In the genomic region with DNA sequence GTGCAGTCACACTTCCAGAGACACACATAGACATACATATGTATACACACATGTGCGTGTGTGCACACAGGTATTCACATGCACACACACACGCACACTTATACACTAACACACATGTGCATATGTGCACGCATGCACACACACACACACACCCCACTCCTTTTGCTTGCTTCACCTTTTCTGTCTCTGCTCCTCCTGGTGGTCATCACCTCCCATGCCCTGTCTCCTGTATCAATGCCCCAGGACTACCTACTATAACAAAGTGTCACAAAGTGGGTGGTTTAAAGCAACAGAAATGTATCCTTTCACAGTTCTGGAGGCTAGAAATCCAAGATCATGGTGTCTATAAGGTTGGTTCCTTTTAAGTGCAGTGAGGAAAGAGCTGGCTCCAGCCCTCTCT, we compare ENCODE assay signal across 24 cellular contexts. TPM values are rescaled to one million over a fixed set of nuclear protein-coding genes. Genes with fewer than 3 reads are reported as not detected.
DNase-seq lines count a peak whose midpoint lies in the region; ATAC-seq, FAIRE-seq and TF ChIP-seq lines count a peak whose summit lies in the region.
"Had no signal": no experiment of that assay in that cellular context is flagged by ENCODE, and none has a peak within 500 bp of the region (broad histone marks: within the 10 kb centered on the region; RNA-seq: fewer than 3 reads in every experiment).

No MANE protein-coding gene starts in this region.

- peak overlapping the region; percentile 30; the same call in 1 of the 2 replicates for H2AK5ac ChIP-seq in IMR-90 (ENCODE audit: low read depth, low read length)

- H2BK20ac ChIP-seq in IMR-90 (ENCODE audit: low read depth, low read length): no peak overlapping the region

- 0 out of 3 replicates have a peak overlapping the region, but pooled peaks have one; percentile 13 for H2BK15ac ChIP-seq in IMR-90 (ENCODE audit: low read depth, low read length)

- TF ChIP-seq POLR2A in IMR-90 (IDR thresholded peaks at IDR 0.05; ENCODE audit: low read depth, low read length): no peak

- no peak for TF ChIP-seq RAD21 in IMR-90 (IDR thresholded peaks at IDR 0.05; ENCODE audit: low read length)

- no peaks in the 10 kb centered on the region for H3K79me2 ChIP-seq in mammary epithelial cell (ENCODE audit: insufficient read depth, low read length)
- H3K79me2 ChIP-seq in keratinocyte (ENCODE audit: control insufficient read depth, insufficient read depth, low read length): no peaks in the 10 kb centered on the region
- H3K79me2 ChIP-seq: parathyroid adenoma had no signal

- no peak overlapping the region for H3K9ac ChIP-seq in IMR-90 (ENCODE audit: low read depth, low read length)
- no peak overlapping the region for H3K9ac ChIP-seq in mammary epithelial cell (ENCODE audit: insufficient read depth, low read length)
- H3K9ac ChIP-seq in keratinocyte (ENCODE audit: control insufficient read depth, extremely low read depth, insufficient read depth, low read length): no peak overlapping the region
- H3K9ac ChIP-seq: parathyroid adenoma had no signal

- peaks cover 14% of the 10 kb centered on the region for H3K4me1 ChIP-seq in IMR-90 (ENCODE audit: control insufficient read depth, insufficient read depth, low read length)
- peaks cover 17% of the 10 kb centered on the region for H3K4me1 ChIP-seq in mammary epithelial cell (ENCODE audit: insufficient read depth, low read length)
- H3K4me1 ChIP-seq in keratinocyte (ENCODE audit: control insufficient read depth, extremely low read depth, insufficient read depth, low read length): peaks cover 16% of the 10 kb centered on the region

- in situ Hi-C loops in IMR-90 (cut with MboI; ENCODE audit: low sequenced_read_pairs): no loop called here
- in situ Hi-C loops in mammary epithelial cell (cut with MboI; ENCODE audit: low sequenced_read_pairs in 2 of 2): no loop called here

- H3K4me3 ChIP-seq in IMR-90 (ENCODE audit: insufficient read depth, low read depth, low read length) (no peak overlapping the region), mammary epithelial cell (replicated peaks in 1 of 3; ENCODE audit: insufficient read depth in 1 of 3, low read depth in 2 of 3, low read length in 3 of 3) (no peak overlapping the region), keratinocyte (ENCODE audit: control insufficient read depth in 2 of 3, extremely low read depth in 1 of 3, insufficient read depth in 2 of 3, low read depth in 1 of 3, low read length in 3 of 3) (no peak overlapping the region)
- H3K4me3 ChIP-seq: adrenal gland, cardiac muscle cell, esophagus muscularis mucosa had no signal

- H2AFZ ChIP-seq in IMR-90 (replicated peaks; ENCODE audit: low read length, poor library complexity) (no peak overlapping the region), mammary epithelial cell (ENCODE audit: low read depth, low read length) (no peak overlapping the region), keratinocyte (ENCODE audit: control insufficient read depth, low read length) (no peak overlapping the region)
- H2AFZ ChIP-seq: parathyroid adenoma had no signal

- H3K36me3 ChIP-seq in IMR-90 (ENCODE audit: control insufficient read depth, insufficient read depth, low read length) (no peaks in the 10 kb centered on the region), mammary epithelial cell (ENCODE audit: insufficient read depth, low read length) (no peaks in the 10 kb centered on the region), keratinocyte (ENCODE audit: control insufficient read depth in 2 of 2, extremely low read depth in 1 of 2, insufficient read depth in 2 of 2, low read length in 2 of 2) (no peaks in the 10 kb centered on the region)
- H3K36me3 ChIP-seq: adrenal gland, cardiac muscle cell, esophagus muscularis mucosa had no signal

- no peak overlapping the region for H3K14ac ChIP-seq in IMR-90 (replicated peaks; ENCODE audit: low read depth, low read length)

- no peak overlapping the region for H3K23ac ChIP-seq in IMR-90 (ENCODE audit: low read depth, low read length)

- H4K20me1 ChIP-seq in IMR-90 (ENCODE audit: insufficient read depth, low read length) (no peaks in the 10 kb centered on the region), mammary epithelial cell (ENCODE audit: insufficient read depth, low read length) (no peaks in the 10 kb centered on the region), keratinocyte (ENCODE audit: control insufficient read depth, extremely low read depth, insufficient read depth, low read length) (no peaks in the 10 kb centered on the region)

- no peak overlapping the region for H2BK5ac ChIP-seq in IMR-90 (ENCODE audit: low read depth, low read length, poor library complexity, severe bottlenecking)

- TF ChIP-seq CTCF in CD14-positive monocyte (IDR thresholded peaks at IDR 0.05) (no peak), IMR-90 (conservative IDR thresholded peaks at IDR 0.05; ENCODE audit: low read depth, low read length) (no peak), mammary epithelial cell (conservative IDR thresholded peaks at IDR 0.05 in 1 of 2, IDR thresholded peaks at IDR 0.05 in 1 of 2; ENCODE audit: extremely low read depth in 1 of 2, insufficient read depth in 1 of 2, low read depth in 1 of 2, low read length in 2 of 2) (peak; percentile 9 to 11), keratinocyte (optimal IDR thresholded peaks at IDR 0.05 in 1 of 3, IDR thresholded peaks at IDR 0.05 in 1 of 3, conservative IDR thresholded peaks at IDR 0.05 in 1 of 3; ENCODE audit: extremely low read depth in 1 of 3, insufficient read depth in 2 of 3, low read length in 3 of 3) (peak in 2 of 3 experiments; percentile 27 to 31)

- H3K18ac ChIP-seq in IMR-90 (ENCODE audit: low read depth, low read length): no peak overlapping the region

- H4K5ac ChIP-seq in IMR-90 (ENCODE audit: low read depth, low read length): no peak overlapping the region

- H3K4me1 Mint-ChIP-seq in CD14-positive monocyte: peaks cover 33% of the 10 kb centered on the region

- H3K27ac ChIP-seq in IMR-90 (ENCODE audit: insufficient read depth, low read length) (no peak overlapping the region), mammary epithelial cell (ENCODE audit: insufficient read depth, low read depth, low read length) (no peak overlapping the region), keratinocyte (ENCODE audit: control insufficient read depth, insufficient read depth, low read length) (no peak overlapping the region)
- H3K27ac ChIP-seq: adrenal gland, cardiac muscle cell, parathyroid adenoma had no signal

- peak overlapping the region in 4 of 7 donors; percentile 7 to 99 (median 96) for H3K27ac Mint-ChIP-seq in CD14-positive monocyte
- H3K27ac Mint-ChIP-seq: naive thymus-derived CD4-positive, alpha-beta T cell; stimulated activated memory B cell treated with anti-CD40 and anti-IgM and Interleukin-4, amounts not matched to agents 10 μg/mL and 1 μg/mL and 100 μg/mL, for 72 hours; T-cell had no signal

- POLR2A ChIA-PET in IMR-90 (lab: Charles Lee; ENCODE audit: unreplicated experiment): no interaction called here

- no peaks in the 10 kb centered on the region for H3K9me3 Mint-ChIP-seq in CD14-positive monocyte
- H3K9me3 Mint-ChIP-seq: stimulated activated memory B cell treated with anti-CD40 and anti-IgM and Interleukin-4, amounts not matched to agents 10 μg/mL and 1 μg/mL and 100 μg/mL, for 72 hours; T-cell had no signal

- no peak overlapping the region for H3K56ac ChIP-seq in IMR-90 (ENCODE audit: extremely low read depth, insufficient read depth, low read length)

- no peaks in the 10 kb centered on the region for H3K27me3 Mint-ChIP-seq in CD14-positive monocyte (ENCODE audit: low read depth in 3 of 3)

- dilution Hi-C loops in IMR-90 (cut with HindIII; ENCODE audit: low sequenced_read_pairs, unreplicated experiment) (no loop called here), mammary epithelial cell (cut with HindIII; ENCODE audit: low sequenced_read_pairs) (no loop called here), keratinocyte (cut with MboI; ENCODE audit: extremely low pct_ligation_motif_present, low sequenced_read_pairs) (no loop called here)

- intact Hi-C loops in CD14-positive monocyte (cut with micrococcal nuclease): loop anchor here (5.0 to 10.0 kb wide), 4 partner anchors 169 to 262 kb away; no protein-coding TSS in a partner anchor
- intact Hi-C loops in IMR-90 (cut with micrococcal nuclease): no loop called here
- intact Hi-C loops in mammary epithelial cell (cut with micrococcal nuclease): loop anchor here (5.0 kb wide), 2 partner anchors 214 to 294 kb away; no protein-coding TSS in a partner anchor
- intact Hi-C loops in posterior cingulate gyrus (cut with DNase I): no loop called here

- CTCF ChIA-PET in IMR-90 (lab: Yijun Ruan, JAX) (no interaction called here), mammary epithelial cell (lab: Charles Lee; ENCODE audit: low non-redundant PET) (no interaction called here)

- BruUV-seq in IMR-90 (replicated peaks; lab: Mats Ljungman, UMichigan) (no TSS peak), mammary epithelial cell (replicated peaks; lab: Mats Ljungman, UMichigan) (no TSS peak)

- no peaks in the 10 kb centered on the region for H3K27me3 ChIP-seq in IMR-90 (ENCODE audit: control insufficient read depth, insufficient read depth, low read length)
- H3K27me3 ChIP-seq in mammary epithelial cell (ENCODE audit: insufficient read depth, low read length): no peaks in the 10 kb centered on the region
- H3K27me3 ChIP-seq in keratinocyte (ENCODE audit: control insufficient read depth, extremely low read depth, insufficient read depth, low read length): no peaks in the 10 kb centered on the region
- H3K27me3 ChIP-seq: adrenal gland, cardiac muscle cell, esophagus muscularis mucosa had no signal

- peak overlapping the region; percentile 83; the same call in 1 of the 2 replicates for H3K4ac ChIP-seq in IMR-90 (ENCODE audit: low read depth, low read length)

- H3K79me1 ChIP-seq in IMR-90 (ENCODE audit: low read depth in 1 of 2, low read length in 2 of 2): no peaks in the 10 kb centered on the region

- no peak overlapping the region for H3K4me2 ChIP-seq in IMR-90 (ENCODE audit: low read depth, low read length)
- H3K4me2 ChIP-seq in mammary epithelial cell (ENCODE audit: insufficient read depth, low read depth, low read length): no peak overlapping the region
- no peak overlapping the region for H3K4me2 ChIP-seq in keratinocyte (ENCODE audit: control insufficient read depth, extremely low read depth, insufficient read depth, low read depth, low read length)

- H3K4me3 Mint-ChIP-seq in CD14-positive monocyte: no peak overlapping the region
- H3K4me3 Mint-ChIP-seq: CD4-positive, CD25-positive, alpha-beta regulatory T cell; naive thymus-derived CD4-positive, alpha-beta T cell; stimulated activated memory B cell treated with anti-CD40 and anti-IgM and Interleukin-4, amounts not matched to agents 10 μg/mL and 1 μg/mL and 100 μg/mL, for 72 hours; T-cell had no signal

- no peak overlapping the region for H2BK120ac ChIP-seq in IMR-90 (ENCODE audit: low read depth, low read length)

- no peak overlapping the region for H4K91ac ChIP-seq in IMR-90 (ENCODE audit: insufficient read depth, low read depth, low read length)

- H3K9me3 ChIP-seq in IMR-90 (ENCODE audit: control insufficient read depth, insufficient read depth, low read length) (no peaks in the 10 kb centered on the region), mammary epithelial cell (replicated peaks; ENCODE audit: insufficient read depth, low read length) (no peaks in the 10 kb centered on the region), keratinocyte (ENCODE audit: control insufficient read depth, low read depth, low read length) (no peaks in the 10 kb centered on the region)
- H3K9me3 ChIP-seq: adrenal gland, esophagus muscularis mucosa had no signal

- H4K8ac ChIP-seq in IMR-90 (ENCODE audit: low read depth in 2 of 2, low read length in 2 of 2): 0 out of 4 replicates have a peak overlapping the region, but pooled peaks of 1 of the 2 experiments have one; percentile 6

- no peak for ATAC-seq in IMR-90 (ENCODE audit: low read depth)
- ATAC-seq in GM18502 (IDR thresholded peaks at IDR 0.05; ENCODE audit: poor library complexity, unreplicated experiment): no peak
- ATAC-seq: left cardiac atrium; naive thymus-derived CD4-positive, alpha-beta T cell; Right ventricle myocardium inferior; stimulated activated memory B cell treated with anti-CD40 and anti-IgM and Interleukin-4, amounts not matched to agents 10 μg/mL and 1 μg/mL and 100 μg/mL, for 72 hours had no signal

- H3K9me1 ChIP-seq in IMR-90 (ENCODE audit: insufficient read depth, low read length) (peaks cover 6% of the 10 kb centered on the region), keratinocyte (ENCODE audit: control insufficient read depth, extremely low read depth, insufficient read depth, low read length) (peaks cover 2% of the 10 kb centered on the region)

- DNase-seq in CD14-positive monocyte (ENCODE audit: low spot score) (no peak), IMR-90 (no peak), mammary epithelial cell (no peak), keratinocyte (ENCODE audit: low read depth, low spot score) (no peak), posterior cingulate gyrus (no peak), DMS114 treated with DMSO at 0.1 percent for 48 hours (lab: John Stamatoyannopoulos, UW; ENCODE audit: unreplicated experiment) (no peak), iPS-NIHi11 (ENCODE audit: low spot score) (no peak)
- DNase-seq: activated CD4-positive, alpha-beta T cell treated with anti-CD3 and anti-CD28 coated beads, Interleukin-2, amount 50 U/mL, for 4 hours; activated gamma-delta T cell; adrenal gland; CD4-positive, CD25-positive, alpha-beta regulatory T cell; GF-D8; left cardiac atrium; NCI-H1417; NCI-H510A treated with DMSO at 0.1 percent for 48 hours had no signal

- no peaks in the 10 kb centered on the region for H3K36me3 Mint-ChIP-seq in CD14-positive monocyte
- H3K36me3 Mint-ChIP-seq: CD4-positive, CD25-positive, alpha-beta regulatory T cell; naive thymus-derived CD4-positive, alpha-beta T cell; stimulated activated memory B cell treated with anti-CD40 and anti-IgM and Interleukin-4, amounts not matched to agents 10 μg/mL and 1 μg/mL and 100 μg/mL, for 72 hours; T-cell had no signal

- no peak overlapping the region for H2AK9ac ChIP-seq in IMR-90 (replicated peaks; ENCODE audit: low read depth, low read length, poor library complexity)

- WGBS in IMR-90 (ENCODE audit: extremely low coverage in 2 of 2, insufficient read length in 1 of 2), 2 experiments: 80% methylated on average over 3 of the region's 3 CpGs; no CpG with 5 or more reads in 1 of the 2 experiments
- 85% methylated on average over 3 of the region's 3 CpGs for whole genome bisulfite sequencing in mammary epithelial cell (ENCODE audit: low coverage, missing lambda C conversion rate)

- FAIRE-seq in keratinocyte (lab: Jason Lieb, UNC): no peak
- FAIRE-seq: GM12891 had no signal

RNA-seq across cellular contexts. Expression of a gene that starts 27.4 kb away (rescaled TPM):
- 10 to 100 TPM; 54.2 to 59.5 TPM for polyA plus RNA-seq in CD14-positive monocyte
- 20.6 and 21.7 TPM in 2 replicates for total RNA-seq in IMR-90 (2012; rRNA removed)
- 21.3 and 22.8 TPM in 2 replicates for polyA plus RNA-seq in IMR-90 (2012; rRNA removed)
- polyA plus RNA-seq in IMR-90 (2012; cell fraction: cytosol; rRNA removed): 18.3 and 18.4 TPM in 2 replicates
- polyA plus RNA-seq in IMR-90 (2012; cell fraction: nucleus; rRNA removed; ENCODE audit: low replicate concordance): 42.7 and 92.6 TPM in 2 replicates
- 10 to 100 TPM; 60.3 to 62.3 TPM for total RNA-seq in mammary epithelial cell
- 21.9 TPM for polyA plus RNA-seq in mammary epithelial cell
- polyA minus RNA-seq in mammary epithelial cell: 27.6 TPM
- 58.5 to 61.4 TPM (median 60.3 TPM) in 3 replicates for polyA plus RNA-seq in keratinocyte
- 143 TPM for polyA plus RNA-seq in keratinocyte (2011; ENCODE audit: low read depth)
- 29.1 and 35.4 TPM in 2 replicates for polyA plus RNA-seq in keratinocyte (2011; cell fraction: cytosol; rRNA removed)
- 122 and 140 TPM in 2 replicates for polyA plus RNA-seq in keratinocyte (2011; cell fraction: nucleus; rRNA removed)
- polyA plus RNA-seq in keratinocyte (2012; ENCODE audit: low replicate concordance): 37.3 and 92.4 TPM in 2 replicates
- 46.3 to 57.2 TPM (median 49.1 TPM) in 3 replicates for polyA minus RNA-seq in keratinocyte
- 34.7 TPM for polyA minus RNA-seq in keratinocyte (2011; cell fraction: cytosol; rRNA and poly(A)+ RNA removed)
- 70.5 and 112 TPM in 2 replicates for polyA minus RNA-seq in keratinocyte (2011; cell fraction: nucleus; rRNA and poly(A)+ RNA removed)

Comparison
In these comparisons a context has a peak if more than half of its experiments do, and no peak if none do; other contexts are left out.
1. CTCF ChIP-seq: peak in mammary epithelial cell (2 of 2) and keratinocyte (2 of 3); none in CD14-positive monocyte (single experiment) and IMR-90 (single experiment).
2. intact Hi-C loops: an anchor here in CD14-positive monocyte (5.0 to 10.0 kb wide) and mammary epithelial cell (5.0 kb wide); none called in IMR-90 and posterior cingulate gyrus.